In the genomic region with DNA sequence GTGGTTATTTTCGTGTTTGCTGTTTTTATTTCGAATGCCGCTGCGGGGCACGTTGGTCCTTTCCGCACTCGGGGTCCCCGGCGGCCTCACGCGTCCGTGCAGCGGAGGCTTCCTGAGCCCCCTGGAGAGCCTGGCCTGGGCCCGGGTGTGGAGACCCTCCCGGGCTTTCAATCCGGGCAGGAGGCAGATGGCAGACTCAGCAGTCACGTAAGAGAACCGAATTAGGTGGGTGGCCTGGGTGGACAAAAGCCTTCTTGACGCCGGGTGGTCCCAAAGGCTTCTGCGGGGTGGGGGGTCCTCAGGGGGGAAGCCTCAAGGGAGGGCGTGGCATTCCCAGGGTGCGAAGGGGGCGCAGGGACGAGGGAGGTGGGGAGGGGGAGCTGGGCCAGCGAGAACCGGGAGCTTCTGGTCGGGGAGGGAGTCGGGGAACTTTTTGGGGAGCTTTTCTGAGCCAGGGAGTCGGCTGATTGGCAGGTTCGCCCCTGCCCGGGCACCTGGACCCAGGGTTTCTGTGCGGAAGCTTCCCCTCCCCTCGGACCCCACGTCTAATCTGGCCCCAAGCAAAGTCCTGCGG, we compare ENCODE assay signal across 6 cellular contexts. TPM values are rescaled to one million over a fixed set of nuclear protein-coding genes. Genes with fewer than 3 reads are reported as not detected.
DNase-seq lines count a peak whose midpoint lies in the region; ATAC-seq, FAIRE-seq and TF ChIP-seq lines count a peak whose summit lies in the region.

No MANE protein-coding gene starts in this region.

- H3K79me1 ChIP-seq in H1 (ENCODE audit: low read depth, low read length): no peaks in the 10 kb centered on the region

- H3K4me1 ChIP-seq in H1 (replicated peaks in 1 of 4; ENCODE audit: control insufficient read depth in 3 of 4, insufficient read depth in 4 of 4, low read length in 3 of 4) (peaks cover 0 to 40% (median 20%) of the 10 kb centered on the region in 4 experiments; a peak in 6 of 7 replicates), skeletal muscle tissue (ENCODE audit: control insufficient read depth in 3 of 3, insufficient read depth in 3 of 3, low read length in 3 of 3) (peaks cover 23 to 37% (median 34%) of the 10 kb centered on the region in 3 donors)

- H3K36me3 ChIP-seq in H1 (ENCODE audit: control insufficient read depth in 2 of 4, insufficient read depth in 4 of 4, low read length in 3 of 4) (peaks cover 0 to 18% (median 0%) of the 10 kb centered on the region in 4 experiments; a peak in 1 of 8 replicates), skeletal muscle tissue (ENCODE audit: control insufficient read depth in 3 of 3, insufficient read depth in 3 of 3, low read length in 3 of 3) (no peaks in the 10 kb centered on the region)

- H3K23me2 ChIP-seq in H1 (ENCODE audit: low read depth, low read length): peaks cover 13% of the 10 kb centered on the region; the same call in 1 of the 2 replicates

- no peak overlapping the region; the same call in 1 of the 2 replicates for H2BK12ac ChIP-seq in H1 (ENCODE audit: low read depth, low read length)

- no peak for TF ChIP-seq CTCF in H1 (IDR thresholded peaks at IDR 0.05; ENCODE audit: control extremely low read depth in 1 of 3, insufficient read depth in 1 of 3, low read depth in 1 of 3, low read length in 3 of 3)

- no peak overlapping the region for H2BK120ac ChIP-seq in H1 (replicated peaks; ENCODE audit: low read depth, low read length)

- H3K9me3 ChIP-seq in H1 (ENCODE audit: insufficient read depth in 2 of 2, low read depth in 1 of 2, low read length in 1 of 2): no peaks in the 10 kb centered on the region; a peak in 1 of 4 replicates
- no peaks in the 10 kb centered on the region for H3K9me3 ChIP-seq in skeletal muscle tissue (ENCODE audit: control insufficient read depth in 3 of 3, low read length in 3 of 3)

- H3K9ac ChIP-seq in H1 (replicated peaks in 1 of 4; ENCODE audit: extremely low read depth in 1 of 4, low read depth in 3 of 4, low read length in 3 of 4) (no peak overlapping the region), skeletal muscle tissue (ENCODE audit: low read depth in 1 of 3, low read length in 3 of 3) (peak overlapping the region; percentile 33 to 79 (median 73))

- H3K23ac ChIP-seq in H1 (ENCODE audit: insufficient read length): no peak overlapping the region

- no peak for TF ChIP-seq EP300 in H1 (IDR thresholded peaks at IDR 0.05; ENCODE audit: borderline replicate concordance in 1 of 2, low read depth in 2 of 2, low read length in 2 of 2)

- peak overlapping the region; percentile 95; the same call in 1 of the 2 replicates for H4K8ac ChIP-seq in H1 (ENCODE audit: extremely low read depth, insufficient read depth, low read length)

- 9% methylated on average over 17 of the region's 36 CpGs; no CpG with 5 or more reads in 1 of the 2 experiments for WGBS in H1 (ENCODE audit: extremely low coverage in 1 of 2, insufficient coverage in 1 of 2, insufficient read length in 1 of 2, insufficient replicate concordance in 2 of 2, low coverage in 1 of 2, low lambda C conversion rate in 2 of 2, missing lambda C conversion rate in 1 of 2), 2 experiments

- H4K20me1 ChIP-seq in H1 (replicated peaks in 1 of 2; ENCODE audit: control insufficient read depth in 1 of 2, insufficient read depth in 2 of 2, low read length in 2 of 2): peaks cover 0 to 5% of the 10 kb centered on the region in 2 experiments

- H2BK20ac ChIP-seq in H1 (ENCODE audit: low read length): no peak overlapping the region

- H4K5ac ChIP-seq in H1 (ENCODE audit: insufficient read length, low read depth, low read length): no peak overlapping the region

- DNase-seq in NCI-H69 (lab: John Stamatoyannopoulos, UW) (peak; percentile 44), H1 (ENCODE audit: low read depth in 1 of 2, low spot score in 2 of 2) (no peak), DMS153 treated with DMSO at 0.1 percent for 48 hours (lab: John Stamatoyannopoulos, UW; ENCODE audit: unreplicated experiment) (no peak)
- DNase-seq in stimulated activated CD4-positive, alpha-beta T cell treated with anti-CD3 and anti-CD28 coated beads, Interleukin-4, amount 100 ng/mL, for 24 hours: no peak

- POLR2A ChIA-PET in H1 (lab: Charles Lee; ENCODE audit: partially characterized antibody): interaction anchor here (1.0 to 4.2 kb wide), 8 partner anchors 13 to 37 kb away, joined by 3 to 40 read pairs (median 6); partner anchors contain the start of gene ISG15

- no peak overlapping the region for H3K56ac ChIP-seq in H1 (replicated peaks; ENCODE audit: insufficient read length, low read depth, low read length)

- H3K4ac ChIP-seq in H1 (replicated peaks; ENCODE audit: insufficient read length, low read depth, low read length): no peak overlapping the region

- H2BK15ac ChIP-seq in H1 (ENCODE audit: low read length): 0 out of 2 replicates have a peak overlapping the region, but pooled peaks have one; percentile 16

- no peak for FAIRE-seq in H1 (lab: Jason Lieb, UNC)

- H3K4me2 ChIP-seq in H1 (ENCODE audit: insufficient read depth in 1 of 2, low read depth in 2 of 2, low read length in 2 of 2): peak overlapping the region; percentile 56 to 71

- H3K27ac ChIP-seq in H1 (ENCODE audit: low read depth, low read length) (no peak overlapping the region), skeletal muscle tissue (ENCODE audit: low read depth, low read length) (peak overlapping the region; percentile 86)

- H4K91ac ChIP-seq in H1 (replicated peaks; ENCODE audit: insufficient read length, low read length): no peak overlapping the region

- H2BK5ac ChIP-seq in H1 (ENCODE audit: low read depth, low read length): no peak overlapping the region; the same call in 1 of the 2 replicates

- no peak for ATAC-seq in HG03432 (IDR thresholded peaks at IDR 0.05; ENCODE audit: unreplicated experiment)

- CTCF ChIA-PET in H1 (lab: Charles Lee; ENCODE audit: partially characterized antibody): interaction anchor here (0.7 to 4.7 kb wide), 12 partner anchors 14 to 577 kb away, joined by 3 to 60 read pairs (median 6); partner anchors contain the start of genes ISG15 and PERM1

- no peaks in the 10 kb centered on the region for H3K79me2 ChIP-seq in H1 (ENCODE audit: control insufficient read depth in 1 of 2, insufficient read depth in 2 of 2, low read length in 2 of 2)

- peaks cover 47 to 82% (median 65%) of the 10 kb centered on the region in 4 experiments for H3K27me3 ChIP-seq in H1 (replicated peaks in 1 of 4; ENCODE audit: control insufficient read depth in 3 of 4, extremely low read depth in 1 of 4, insufficient read depth in 3 of 4, low read length in 3 of 4)
- peaks cover 12 to 46% (median 33%) of the 10 kb centered on the region in 3 donors for H3K27me3 ChIP-seq in skeletal muscle tissue (ENCODE audit: control insufficient read depth in 3 of 3, insufficient read depth in 3 of 3, low read length in 3 of 3)

- no peak; a peak in 1 of 3 replicates for TF ChIP-seq POLR2A in H1 (IDR thresholded peaks at IDR 0.05; ENCODE audit: control extremely low read depth in 1 of 2, low read depth in 2 of 2, low read length in 2 of 2)

- H2AK5ac ChIP-seq in H1 (ENCODE audit: low read depth, low read length): no peak overlapping the region; the same call in 1 of the 2 replicates

- H3K18ac ChIP-seq in H1 (ENCODE audit: extremely low read depth, low read length): no peak overlapping the region

- TF ChIP-seq RAD21 in H1 (IDR thresholded peaks at IDR 0.05 in 1 of 2, conservative IDR thresholded peaks at IDR 0.05 in 1 of 2; ENCODE audit: low read depth in 2 of 2, low read length in 2 of 2): no peak

- peak overlapping the region; percentile 34 to 77 (median 46) for H3K4me3 ChIP-seq in H1 (ENCODE audit: extremely low read depth in 1 of 4, insufficient read depth in 2 of 4, low read depth in 3 of 4, low read length in 4 of 4)
- peak overlapping the region; percentile 63 to 69 (median 68) for H3K4me3 ChIP-seq in skeletal muscle tissue (ENCODE audit: low read length in 3 of 3)

- no peak overlapping the region for H3K14ac ChIP-seq in H1 (ENCODE audit: insufficient read length)

- no peak overlapping the region for H2AFZ ChIP-seq in H1 (ENCODE audit: low read length)

RNA-seq across cellular contexts. Expression of gene HES4, which starts 1.2 kb away (rescaled TPM):
- total RNA-seq in H1 (2021; fragmentation: NEBNext Ultra II Directional; extraction: Animal tissue kit (Norgen Biotek cat#: 25700)): 1.2 and 2.8 TPM in 2 replicates
- polyA plus RNA-seq in H1 (2011; rRNA removed): 3.5 and 12.8 TPM in 2 replicates
- polyA plus RNA-seq in H1 (2011; cell fraction: cytosol; rRNA removed): 8.3 TPM
- polyA plus RNA-seq in H1 (2011; cell fraction: nucleus; rRNA removed): 14.5 TPM
- 1.1 to 1.7 TPM (median 1.3 TPM) in 3 of 4 replicates, not detected in the other for polyA plus RNA-seq in H1 (2012, experiment 1 of 2)
- polyA plus RNA-seq in H1 (2012, experiment 2 of 2): 0.43 TPM
- polyA plus RNA-seq in H1 (2013, experiment 1 of 2): 3.8 TPM
- 3.2 TPM for polyA plus RNA-seq in H1 (2013, experiment 2 of 2)
- not detected in 2 replicates for polyA minus RNA-seq in H1 (2011; rRNA and poly(A)+ RNA removed)
- 4.5 TPM for polyA minus RNA-seq in H1 (2011; cell fraction: cytosol; rRNA and poly(A)+ RNA removed)
- polyA minus RNA-seq in H1 (2011; cell fraction: nucleus; rRNA and poly(A)+ RNA removed): 3.4 TPM
- total RNA-seq in skeletal muscle tissue: 7.3 TPM

RNA-seq across cellular contexts. Expression of gene ISG15, which starts 12.2 kb away (rescaled TPM):
- total RNA-seq in H1 (2021; fragmentation: NEBNext Ultra II Directional; extraction: Animal tissue kit (Norgen Biotek cat#: 25700)): 27.7 and 29.3 TPM in 2 replicates
- 121 and 123 TPM in 2 replicates for polyA plus RNA-seq in H1 (2011; rRNA removed)
- 83.6 TPM for polyA plus RNA-seq in H1 (2011; cell fraction: cytosol; rRNA removed)
- 56.0 TPM for polyA plus RNA-seq in H1 (2011; cell fraction: nucleus; rRNA removed)
- 15.3 to 54.0 TPM (median 48.7 TPM) in 4 replicates for polyA plus RNA-seq in H1 (2012, experiment 1 of 2)
- 32.5 TPM for polyA plus RNA-seq in H1 (2012, experiment 2 of 2)
- 35.2 TPM for polyA plus RNA-seq in H1 (2013, experiment 1 of 2)
- 36.8 TPM for polyA plus RNA-seq in H1 (2013, experiment 2 of 2)
- 6.5 and 11.0 TPM in 2 replicates for polyA minus RNA-seq in H1 (2011; rRNA and poly(A)+ RNA removed)
- polyA minus RNA-seq in H1 (2011; cell fraction: cytosol; rRNA and poly(A)+ RNA removed): 18.9 TPM
- polyA minus RNA-seq in H1 (2011; cell fraction: nucleus; rRNA and poly(A)+ RNA removed): 13.1 TPM
- 23.5 TPM for total RNA-seq in skeletal muscle tissue

RNA-seq across cellular contexts. Expression of gene AGRN, which starts 18.8 kb away (rescaled TPM):
- total RNA-seq in H1 (2021; fragmentation: NEBNext Ultra II Directional; extraction: Animal tissue kit (Norgen Biotek cat#: 25700)): 155 and 162 TPM in 2 replicates
- 52.3 and 104 TPM in 2 replicates for polyA plus RNA-seq in H1 (2011; rRNA removed)
- 82.7 TPM for polyA plus RNA-seq in H1 (2011; cell fraction: cytosol; rRNA removed)
- polyA plus RNA-seq in H1 (2011; cell fraction: nucleus; rRNA removed): 556 TPM
- polyA plus RNA-seq in H1 (2012, experiment 1 of 2): 93.3 to 153 TPM (median 143 TPM) in 4 replicates
- polyA plus RNA-seq in H1 (2012, experiment 2 of 2): 95.8 TPM
- 113 TPM for polyA plus RNA-seq in H1 (2013, experiment 1 of 2)
- 84.3 TPM for polyA plus RNA-seq in H1 (2013, experiment 2 of 2)
- polyA minus RNA-seq in H1 (2011; rRNA and poly(A)+ RNA removed): 35.4 and 47.0 TPM in 2 replicates
- polyA minus RNA-seq in H1 (2011; cell fraction: cytosol; rRNA and poly(A)+ RNA removed): 94.9 TPM
- polyA minus RNA-seq in H1 (2011; cell fraction: nucleus; rRNA and poly(A)+ RNA removed): 130 TPM
- 14.6 TPM for total RNA-seq in skeletal muscle tissue

RNA-seq across cellular contexts. Expression of gene PERM1, which starts 19.3 kb away (rescaled TPM):
- not detected in 2 replicates for total RNA-seq in H1 (2021; fragmentation: NEBNext Ultra II Directional; extraction: Animal tissue kit (Norgen Biotek cat#: 25700))
- not detected in 2 replicates for polyA plus RNA-seq in H1 (2011; rRNA removed)
- not detected for polyA plus RNA-seq in H1 (2011; cell fraction: cytosol; rRNA removed)
- not detected for polyA plus RNA-seq in H1 (2011; cell fraction: nucleus; rRNA removed)
- 0.30 to 0.90 TPM (median 0.58 TPM) in 4 replicates for polyA plus RNA-seq in H1 (2012, experiment 1 of 2)
- 0.20 TPM for polyA plus RNA-seq in H1 (2012, experiment 2 of 2)
- polyA plus RNA-seq in H1 (2013, experiment 1 of 2): not detected
- polyA plus RNA-seq in H1 (2013, experiment 2 of 2): not detected
- not detected in 2 replicates for polyA minus RNA-seq in H1 (2011; rRNA and poly(A)+ RNA removed)
- polyA minus RNA-seq in H1 (2011; cell fraction: cytosol; rRNA and poly(A)+ RNA removed): not detected
- polyA minus RNA-seq in H1 (2011; cell fraction: nucleus; rRNA and poly(A)+ RNA removed): not detected
- 3.1 TPM for total RNA-seq in skeletal muscle tissue

RNA-seq across cellular contexts. Expression of gene PLEKHN1, which starts 34.9 kb away (rescaled TPM):
- total RNA-seq in H1 (2021; fragmentation: NEBNext Ultra II Directional; extraction: Animal tissue kit (Norgen Biotek cat#: 25700)): 1.5 TPM in 2 replicates
- 0.39 and 1.2 TPM in 2 replicates for polyA plus RNA-seq in H1 (2011; rRNA removed)
- polyA plus RNA-seq in H1 (2011; cell fraction: cytosol; rRNA removed): 0.65 TPM
- 4.0 TPM for polyA plus RNA-seq in H1 (2011; cell fraction: nucleus; rRNA removed)
- 0.94 to 1.3 TPM (median 1.00 TPM) in 4 replicates for polyA plus RNA-seq in H1 (2012, experiment 1 of 2)
- polyA plus RNA-seq in H1 (2012, experiment 2 of 2): 0.51 TPM
- polyA plus RNA-seq in H1 (2013, experiment 1 of 2): 1.1 TPM
- 1.3 TPM for polyA plus RNA-seq in H1 (2013, experiment 2 of 2)
- 0.06 and 0.10 TPM in 2 replicates for polyA minus RNA-seq in H1 (2011; rRNA and poly(A)+ RNA removed)
- 0.88 TPM for polyA minus RNA-seq in H1 (2011; cell fraction: cytosol; rRNA and poly(A)+ RNA removed)
- polyA minus RNA-seq in H1 (2011; cell fraction: nucleus; rRNA and poly(A)+ RNA removed): 1.3 TPM
- total RNA-seq in skeletal muscle tissue: not detected

Comparison
In these comparisons a context has a peak if more than half of its experiments do, and no peak if none do; other contexts are left out.
1. H3K9ac ChIP-seq: peak in skeletal muscle tissue (3 of 3); none in H1 (0 of 4).
2. RNA of gene AGRN, which starts 18.8 kb away (total RNA-seq): 155 to 162 TPM in H1; 14.6 TPM in skeletal muscle tissue (single experiment); every median in the first group is over 10 times any median in the second.